Comparison of ENCODE assay signal across 8 cellular contexts in the genomic region with DNA sequence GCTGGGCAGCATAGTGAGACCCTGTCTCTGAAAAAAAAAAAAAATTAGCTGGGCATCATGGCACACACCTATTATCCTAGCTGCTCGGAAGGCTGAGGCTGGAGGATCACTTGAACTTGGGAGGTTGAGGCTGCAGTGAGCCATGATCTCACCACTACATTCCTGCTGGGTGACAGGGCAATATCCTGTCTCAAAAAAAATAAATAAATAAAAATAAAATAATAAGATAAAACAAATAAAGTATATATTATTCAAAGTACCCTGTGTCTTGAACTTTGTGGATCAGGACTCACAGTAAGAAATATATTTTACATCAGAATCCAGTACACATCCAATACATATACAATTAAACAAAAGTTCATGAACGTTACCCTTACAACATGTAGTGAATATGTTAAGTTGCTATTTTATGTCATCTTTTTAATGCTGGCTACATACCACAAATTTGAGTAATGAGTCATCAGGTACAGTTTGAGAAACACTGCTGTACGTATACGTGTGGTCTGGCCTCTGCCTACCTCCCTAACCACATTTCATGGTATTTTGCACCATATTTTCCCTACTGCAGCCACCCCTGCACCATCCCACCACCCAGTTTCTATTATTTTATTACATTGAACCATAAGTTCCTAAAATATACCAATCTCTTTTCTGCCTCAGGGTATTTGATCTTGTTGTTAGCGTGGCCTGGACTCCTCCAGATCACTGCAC. TPM values are rescaled to one million over a fixed set of nuclear protein-coding genes. Genes with fewer than 3 reads are reported as not detected.
A peak's percentile ranks its signal among the peaks of the same experiment; 100 is the strongest.
DNase-seq lines count a peak whose midpoint lies in the region; ATAC-seq and TF ChIP-seq lines count a peak whose summit lies in the region.

No MANE protein-coding gene starts in this region.

- no peak overlapping the region for H3K4me3 ChIP-seq in astrocyte of the spinal cord (ENCODE audit: low read depth, low read length)

- DNase-seq in A172 (ENCODE audit: low spot score), result peak; percentile 90
- DNase-seq in HT1080 (ENCODE audit: low read depth), result peak; percentile 89
- peak; percentile 91 for DNase-seq in astrocyte of the spinal cord (ENCODE audit: low read depth, low spot score)
- no peak for DNase-seq in NCI-H1092 treated with DMSO at 0.1 percent for 48 hours (lab: John Stamatoyannopoulos, UW)
- DNase-seq in HT-29 (ENCODE audit: low spot score), result no peak
- no peak for DNase-seq in activated gamma-delta T cell (lab: John Stamatoyannopoulos, UW)
- DNase-seq in G401 (ENCODE audit: low spot score), result no peak

- no peak for TF ChIP-seq CTCF in astrocyte of the spinal cord (IDR thresholded peaks at IDR 0.05; ENCODE audit: low read depth, low read length)

- ATAC-seq in GM18858 (IDR thresholded peaks at IDR 0.05; ENCODE audit: unreplicated experiment), result peak; percentile 42

- in situ Hi-C loops in astrocyte of the spinal cord (cut with HindIII; ENCODE audit: low sequenced_read_pairs), result no loop called here
- in situ Hi-C loops in G401 (cut with HindIII; ENCODE audit: low sequenced_read_pairs), result no loop called here

RNA-seq across cellular contexts. Expression of a gene that starts 4.4 kb away (rescaled TPM):
- 83.7 and 92.4 TPM in 2 replicates for total RNA-seq in A172 (2014; rRNA removed; shearing (Covaris generic))
- total RNA-seq in HT1080 (2014; rRNA removed; shearing (Covaris generic)), result 21.0 and 30.0 TPM in 2 replicates
- polyA plus RNA-seq in HT1080 (2015; cell fraction: cytosol; rRNA removed), result 60.7 and 82.9 TPM in 2 replicates
- 44.1 and 81.8 TPM in 2 replicates for polyA plus RNA-seq in HT1080 (2015; cell fraction: nucleus; rRNA removed)
- 4.9 and 7.1 TPM in 2 replicates for total RNA-seq in HT-29 (2014; rRNA removed; shearing (Covaris generic))
- total RNA-seq in G401 (2014; rRNA removed; shearing (Covaris generic)), result 11.9 and 15.4 TPM in 2 replicates

RNA-seq across cellular contexts. Expression of a gene that starts 4.8 kb away (rescaled TPM):
- total RNA-seq in A172 (2014; rRNA removed; shearing (Covaris generic)), result 41.3 and 46.3 TPM in 2 replicates
- total RNA-seq in HT1080 (2014; rRNA removed; shearing (Covaris generic)), result 26.4 and 31.3 TPM in 2 replicates
- polyA plus RNA-seq in HT1080 (2015; cell fraction: cytosol; rRNA removed), result 31.5 and 35.8 TPM in 2 replicates
- 59.9 and 66.9 TPM in 2 replicates for polyA plus RNA-seq in HT1080 (2015; cell fraction: nucleus; rRNA removed)
- total RNA-seq in HT-29 (2014; rRNA removed; shearing (Covaris generic)), result 6.9 and 8.4 TPM in 2 replicates
- total RNA-seq in G401 (2014; rRNA removed; shearing (Covaris generic)), result 15.7 and 20.4 TPM in 2 replicates

Comparison
In these comparisons a context has a peak if more than half of its experiments do, and no peak if none do; other contexts are left out.
1. DNase-seq: peak in A172 (single experiment), HT1080 (single experiment) and astrocyte of the spinal cord (single experiment); none in NCI-H1092 treated with DMSO at 0.1 percent for 48 hours (single experiment), HT-29 (single experiment), activated gamma-delta T cell (single experiment) and G401 (single experiment).